ENCODE assay signal across 1 cellular context in genomic region chr6:130362128-130362527, GRCh38.
TF ChIP-seq lines count a peak whose summit lies in the region.

No MANE protein-coding gene starts in this region.

TF ChIP-seq in GM23338, 12 proteins besides CTCF, POLR2A, EP300 and RAD21 (continued from another document):
- TF ChIP-seq, protein P1, sequence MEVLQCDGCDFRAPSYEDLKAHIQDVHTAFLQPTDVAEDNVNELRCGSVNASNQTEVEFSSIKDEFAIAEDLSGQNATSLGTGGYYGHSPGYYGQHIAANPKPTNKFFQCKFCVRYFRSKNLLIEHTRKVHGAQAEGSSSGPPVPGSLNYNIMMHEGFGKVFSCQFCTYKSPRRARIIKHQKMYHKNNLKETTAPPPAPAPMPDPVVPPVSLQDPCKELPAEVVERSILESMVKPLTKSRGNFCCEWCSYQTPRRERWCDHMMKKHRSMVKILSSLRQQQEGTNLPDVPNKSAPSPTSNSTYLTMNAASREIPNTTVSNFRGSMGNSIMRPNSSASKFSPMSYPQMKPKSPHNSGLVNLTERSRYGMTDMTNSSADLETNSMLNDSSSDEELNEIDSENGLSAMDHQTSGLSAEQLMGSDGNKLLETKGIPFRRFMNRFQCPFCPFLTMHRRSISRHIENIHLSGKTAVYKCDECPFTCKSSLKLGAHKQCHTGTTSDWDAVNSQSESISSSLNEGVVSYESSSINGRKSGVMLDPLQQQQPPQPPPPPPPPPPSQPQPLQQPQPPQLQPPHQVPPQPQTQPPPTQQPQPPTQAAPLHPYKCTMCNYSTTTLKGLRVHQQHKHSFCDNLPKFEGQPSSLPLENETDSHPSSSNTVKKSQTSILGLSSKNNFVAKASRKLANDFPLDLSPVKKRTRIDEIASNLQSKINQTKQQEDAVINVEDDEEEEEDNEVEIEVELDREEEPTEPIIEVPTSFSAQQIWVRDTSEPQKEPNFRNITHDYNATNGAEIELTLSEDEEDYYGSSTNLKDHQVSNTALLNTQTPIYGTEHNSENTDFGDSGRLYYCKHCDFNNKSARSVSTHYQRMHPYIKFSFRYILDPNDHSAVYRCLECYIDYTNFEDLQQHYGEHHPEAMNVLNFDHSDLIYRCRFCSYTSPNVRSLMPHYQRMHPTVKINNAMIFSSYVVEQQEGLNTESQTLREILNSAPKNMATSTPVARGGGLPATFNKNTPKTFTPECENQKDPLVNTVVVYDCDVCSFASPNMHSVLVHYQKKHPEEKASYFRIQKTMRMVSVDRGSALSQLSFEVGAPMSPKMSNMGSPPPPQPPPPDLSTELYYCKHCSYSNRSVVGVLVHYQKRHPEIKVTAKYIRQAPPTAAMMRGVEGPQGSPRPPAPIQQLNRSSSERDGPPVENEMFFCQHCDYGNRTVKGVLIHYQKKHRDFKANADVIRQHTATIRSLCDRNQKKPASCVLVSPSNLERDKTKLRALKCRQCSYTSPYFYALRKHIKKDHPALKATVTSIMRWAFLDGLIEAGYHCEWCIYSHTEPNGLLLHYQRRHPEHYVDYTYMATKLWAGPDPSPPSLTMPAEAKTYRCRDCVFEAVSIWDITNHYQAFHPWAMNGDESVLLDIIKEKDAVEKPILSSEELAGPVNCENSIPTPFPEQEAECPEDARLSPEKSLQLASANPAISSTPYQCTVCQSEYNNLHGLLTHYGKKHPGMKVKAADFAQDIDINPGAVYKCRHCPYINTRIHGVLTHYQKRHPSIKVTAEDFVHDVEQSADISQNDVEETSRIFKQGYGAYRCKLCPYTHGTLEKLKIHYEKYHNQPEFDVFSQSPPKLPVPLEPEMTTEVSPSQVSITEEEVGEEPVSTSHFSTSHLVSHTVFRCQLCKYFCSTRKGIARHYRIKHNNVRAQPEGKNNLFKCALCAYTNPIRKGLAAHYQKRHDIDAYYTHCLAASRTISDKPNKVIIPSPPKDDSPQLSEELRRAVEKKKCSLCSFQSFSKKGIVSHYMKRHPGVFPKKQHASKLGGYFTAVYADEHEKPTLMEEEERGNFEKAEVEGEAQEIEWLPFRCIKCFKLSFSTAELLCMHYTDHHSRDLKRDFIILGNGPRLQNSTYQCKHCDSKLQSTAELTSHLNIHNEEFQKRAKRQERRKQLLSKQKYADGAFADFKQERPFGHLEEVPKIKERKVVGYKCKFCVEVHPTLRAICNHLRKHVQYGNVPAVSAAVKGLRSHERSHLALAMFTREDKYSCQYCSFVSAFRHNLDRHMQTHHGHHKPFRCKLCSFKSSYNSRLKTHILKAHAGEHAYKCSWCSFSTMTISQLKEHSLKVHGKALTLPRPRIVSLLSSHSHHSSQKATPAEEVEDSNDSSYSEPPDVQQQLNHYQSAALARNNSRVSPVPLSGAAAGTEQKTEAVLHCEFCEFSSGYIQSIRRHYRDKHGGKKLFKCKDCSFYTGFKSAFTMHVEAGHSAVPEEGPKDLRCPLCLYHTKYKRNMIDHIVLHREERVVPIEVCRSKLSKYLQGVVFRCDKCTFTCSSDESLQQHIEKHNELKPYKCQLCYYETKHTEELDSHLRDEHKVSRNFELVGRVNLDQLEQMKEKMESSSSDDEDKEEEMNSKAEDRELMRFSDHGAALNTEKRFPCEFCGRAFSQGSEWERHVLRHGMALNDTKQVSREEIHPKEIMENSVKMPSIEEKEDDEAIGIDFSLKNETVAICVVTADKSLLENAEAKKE (CRISPR knock-in tag; IDR thresholded peaks at IDR 0.05), result 0 out of 2 replicates have a peak, but pooled peaks have one; percentile 13
- TF ChIP-seq STAT1 (IDR thresholded peaks at IDR 0.05; ENCODE audit: unreplicated experiment), result no peak
- no peak for TF ChIP-seq EZH2phosphoT487 (IDR thresholded peaks at IDR 0.05; ENCODE audit: unreplicated experiment)
- no peak for TF ChIP-seq ZNF114 (CRISPR knock-in tag; IDR thresholded peaks at IDR 0.05)
- peak; percentile 86 for TF ChIP-seq REST (IDR thresholded peaks at IDR 0.05; ENCODE audit: unreplicated experiment)
- TF ChIP-seq EZH2 (IDR thresholded peaks at IDR 0.05; ENCODE audit: low read depth, unreplicated experiment), result no peak
- TF ChIP-seq JUNB (IDR thresholded peaks at IDR 0.05; ENCODE audit: unreplicated experiment), result no peak
- no peak for TF ChIP-seq POLR2AphosphoS5 (IDR thresholded peaks at IDR 0.05; ENCODE audit: low read depth)
